Comparison of ENCODE assay signal across 19 cellular contexts in the genomic region with DNA sequence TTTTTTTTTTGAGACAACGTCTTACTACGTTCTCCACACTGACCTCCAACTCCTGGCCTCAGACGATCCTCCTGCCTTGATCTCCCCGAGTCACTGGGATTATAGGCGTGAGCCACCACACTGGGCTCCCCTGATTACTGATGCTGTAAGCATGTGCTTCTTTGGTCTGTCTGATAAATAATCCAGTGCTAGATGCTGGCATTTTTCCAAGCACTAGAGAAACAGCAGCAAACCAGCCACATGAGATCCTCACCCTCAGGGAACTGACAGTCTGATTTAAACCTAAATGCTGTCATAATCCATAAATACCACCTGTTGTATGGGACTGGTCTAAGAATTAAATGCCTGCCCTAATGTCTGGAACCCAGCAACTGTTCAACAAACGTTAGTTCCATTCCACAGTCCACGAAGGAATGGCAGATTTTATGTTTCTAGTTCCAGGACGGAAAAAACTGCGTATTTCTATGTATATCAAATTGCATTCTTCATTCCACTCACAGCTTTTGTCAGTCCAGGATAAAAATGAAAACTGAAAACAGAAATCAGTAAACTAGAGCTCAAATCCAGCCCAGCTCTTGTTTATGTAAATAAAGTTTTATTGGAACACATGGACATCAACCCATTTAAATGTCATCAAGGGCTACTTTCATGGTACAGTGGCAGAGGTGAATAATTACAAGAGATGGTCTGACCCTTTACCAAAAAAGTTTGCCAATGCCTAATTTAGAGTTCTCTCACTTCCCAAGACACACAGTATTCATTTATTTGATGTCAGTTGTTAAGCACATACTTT.
"Had no signal": no experiment of that assay in that cellular context is flagged by ENCODE, and none has a peak within 500 bp of the region (broad histone marks: within the 10 kb centered on the region; RNA-seq: fewer than 3 reads in every experiment).

No MANE protein-coding gene starts in this region.

- H3K4me3 ChIP-seq: dorsolateral prefrontal cortex, lower lobe of right lung, upper lobe of left lung had no signal

- DNase-seq: activated CD4-positive, alpha-beta T cell treated with anti-CD3 and anti-CD28 coated beads, Interleukin-2, amount 10 ng/mL, durations not matched to agents 24 days and 14 days; activated CD8-positive, alpha-beta memory T cell treated with anti-CD3 and anti-CD28 coated beads, Interleukin-2, amount 10 ng/mL, durations not matched to agents 7 days and 5 days; activated CD8-positive, alpha-beta T cell treated with anti-CD3 and anti-CD28 coated beads for 36 hours; activated gamma-delta T cell; activated naive CD4-positive, alpha-beta T cell treated with anti-CD3 and anti-CD28 coated beads, Interleukin-2, amount 50 U/mL, for 16 hours; activated naive CD8-positive, alpha-beta T cell treated with anti-CD3 and anti-CD28 coated beads, Interleukin-2, amount 50 U/mL, for 24 hours; anterior cingulate cortex; central memory CD4-positive, alpha-beta T cell; dorsolateral prefrontal cortex; effector memory CD8-positive, alpha-beta T cell; lower lobe of right lung; naive thymus-derived CD8-positive, alpha-beta T cell; stimulated activated CD4-positive, alpha-beta T cell treated with anti-CD3 and anti-CD28 coated beads, Interleukin-4, amount 100 ng/mL, for 24 hours; stimulated activated naive CD8-positive, alpha-beta T cell treated with anti-CD3 and anti-CD28 coated beads, Interleukin-15, Interleukin-2, amounts not matched to agents 100 U/mL and 50 U/mL, for 24 hours; upper lobe of left lung had no signal

- ATAC-seq: activated CD4-positive, CD25-positive, alpha-beta regulatory T cell treated with anti-CD3 and anti-CD28 coated beads, Interleukin-2, amount 50 U/mL, for 24 hours; activated CD8-positive, alpha-beta memory T cell treated with anti-CD3 and anti-CD28 coated beads, Interleukin-2, amount 10 ng/mL, durations not matched to agents 7 days and 5 days; activated CD8-positive, alpha-beta T cell treated with anti-CD3 and anti-CD28 coated beads for 36 hours; activated naive CD8-positive, alpha-beta T cell treated with anti-CD3 and anti-CD28 coated beads, Interleukin-2, amount 50 U/mL, for 24 hours; effector memory CD8-positive, alpha-beta T cell; left lobe of liver; lower lobe of right lung; naive thymus-derived CD8-positive, alpha-beta T cell; stimulated activated naive CD8-positive, alpha-beta T cell treated with anti-CD3 and anti-CD28 coated beads, Interleukin-15, Interleukin-2, amounts not matched to agents 100 U/mL and 50 U/mL, for 24 hours had no signal

- H3K4me1 ChIP-seq: lower lobe of right lung, upper lobe of left lung had no signal

- H3K27me3 ChIP-seq: dorsolateral prefrontal cortex, upper lobe of left lung had no signal

- H3K9me3 ChIP-seq: lower lobe of right lung, upper lobe of left lung had no signal

- H3K27ac ChIP-seq: lower lobe of right lung, upper lobe of left lung, VCaP had no signal

- FAIRE-seq: colon had no signal
